In genomic region chr5:10489810-10490426, GRCh38 we compare ENCODE assay signal across 9 cellular contexts. TPM values are rescaled to one million over a fixed set of nuclear protein-coding genes. Genes with fewer than 3 reads are reported as not detected.
DNase-seq lines count a peak whose midpoint lies in the region; ATAC-seq and TF ChIP-seq lines count a peak whose summit lies in the region.
"Had no signal": no experiment of that assay in that cellular context is flagged by ENCODE, and none has a peak within 500 bp of the region (broad histone marks: within the 10 kb centered on the region; RNA-seq: fewer than 3 reads in every experiment).

No MANE protein-coding gene starts in this region.

- DNase-seq in MCF 10A (ENCODE audit: unreplicated experiment) = peak; percentile 5
- no peak for DNase-seq in breast epithelium (ENCODE audit: low spot score in 2 of 2)
- DNase-seq in SIG-M5 (lab: John Stamatoyannopoulos, UW) = peak; percentile 64
- peak in 3 of 10 donors; percentile 4 to 16 (median 8) for DNase-seq in naive thymus-derived CD8-positive, alpha-beta T cell
- DNase-seq in anterior cingulate cortex (lab: John Stamatoyannopoulos, UW) = no peak
- no peak for DNase-seq in tibial artery
- DNase-seq in glomerular visceral epithelial cell (ENCODE audit: extremely low spot score) = no peak

- BruUV-seq in MCF 10A (replicated peaks; lab: Mats Ljungman, UMichigan) = no TSS peak

- intact Hi-C loops in MCF 10A (cut with micrococcal nuclease) = no loop called here
- intact Hi-C loops in breast epithelium (cut with DNase I; ENCODE audit: low total_unique reads) = no loop called here
- intact Hi-C loops in tibial artery (cut with DNase I; ENCODE audit: low total_unique reads) = no loop called here

- H3K27ac ChIP-seq in breast epithelium (no peak overlapping the region), tibial artery (no peak overlapping the region)

- H3K27me3 ChIP-seq in breast epithelium (no peaks in the 10 kb centered on the region), tibial artery (no peaks in the 10 kb centered on the region)

- H3K36me3 Mint-ChIP-seq in MCF 10A (ENCODE audit: insufficient read depth, unreplicated experiment) = no peaks in the 10 kb centered on the region
- peaks cover 0 to 10% (median 10%) of the 10 kb centered on the region in 3 donors for H3K36me3 Mint-ChIP-seq in naive thymus-derived CD8-positive, alpha-beta T cell

- H3K9me3 ChIP-seq in breast epithelium (peaks cover 10 to 17% of the 10 kb centered on the region in 2 donors), tibial artery (no peaks in the 10 kb centered on the region)

- POLR2A ChIA-PET in MCF 10A (lab: Yijun Ruan, JAX) = interaction anchor here (1.1 kb wide), 3 partner anchors 10 to 34 kb away, joined by 3 to 5 read pairs (median 3); no protein-coding TSS in a partner anchor
- POLR2A ChIA-PET in naive thymus-derived CD8-positive, alpha-beta T cell (lab: Charles Lee) = no interaction called here

- H3K4me3 ChIP-seq in breast epithelium (no peak overlapping the region), tibial artery (no peak overlapping the region)

- H3K4me1 ChIP-seq in breast epithelium (no peaks in the 10 kb centered on the region), tibial artery (peaks cover 0 to 12% (median 10%) of the 10 kb centered on the region in 4 donors)

- H3K4me3 Mint-ChIP-seq in MCF 10A (ENCODE audit: unreplicated experiment) = no peak overlapping the region
- peak overlapping the region in 5 of 10 donors; percentile 2 to 40 (median 25) for H3K4me3 Mint-ChIP-seq in naive thymus-derived CD8-positive, alpha-beta T cell
- H3K4me3 Mint-ChIP-seq: stimulated activated naive CD8-positive, alpha-beta T cell treated with anti-CD3 and anti-CD28 coated beads, Interleukin-15, Interleukin-2, amounts not matched to agents 100 ng/mL and 50 ng/mL, for 24 hours had no signal

- ATAC-seq in HG02973 (IDR thresholded peaks at IDR 0.05; ENCODE audit: unreplicated experiment) = peak; percentile 83
- peak; percentile 47 to 63 for ATAC-seq in naive thymus-derived CD8-positive, alpha-beta T cell

- H3K27me3 Mint-ChIP-seq in MCF 10A (ENCODE audit: insufficient read depth, unreplicated experiment) = peaks cover 11% of the 10 kb centered on the region
- peaks cover 0 to 3% (median 1%) of the 10 kb centered on the region in 5 donors for H3K27me3 Mint-ChIP-seq in naive thymus-derived CD8-positive, alpha-beta T cell

- CTCF ChIA-PET in MCF 10A (lab: Yijun Ruan, JAX) = interaction anchor here (0.7 to 2.0 kb wide), 5 partner anchors 9 to 321 kb away, joined by 3 to 4 read pairs (median 3); no protein-coding TSS in a partner anchor

- TF ChIP-seq POLR2A in breast epithelium (IDR thresholded peaks at IDR 0.05) = no peak

- TF ChIP-seq CTCF in MCF 10A (IDR thresholded peaks at IDR 0.05; ENCODE audit: unreplicated experiment) (no peak), breast epithelium (IDR thresholded peaks at IDR 0.05) (no peak), tibial artery (IDR thresholded peaks at IDR 0.05) (no peak)

- H3K36me3 ChIP-seq in breast epithelium = no peaks in the 10 kb centered on the region
- H3K36me3 ChIP-seq in tibial artery = no peaks in the 10 kb centered on the region

- no peak overlapping the region for H3K27ac Mint-ChIP-seq in MCF 10A (ENCODE audit: low read depth, unreplicated experiment)
- H3K27ac Mint-ChIP-seq in naive thymus-derived CD8-positive, alpha-beta T cell = peak overlapping the region in 6 of 10 donors; percentile 1 to 86 (median 45)
- H3K27ac Mint-ChIP-seq: stimulated activated naive CD8-positive, alpha-beta T cell treated with anti-CD3 and anti-CD28 coated beads, Interleukin-15, Interleukin-2, amounts not matched to agents 100 ng/mL and 50 ng/mL, for 24 hours had no signal

- H3K4me1 Mint-ChIP-seq in MCF 10A (ENCODE audit: insufficient read depth, unreplicated experiment) = no peaks in the 10 kb centered on the region
- peaks cover 8 to 28% (median 16%) of the 10 kb centered on the region in 4 donors for H3K4me1 Mint-ChIP-seq in naive thymus-derived CD8-positive, alpha-beta T cell

- no peaks in the 10 kb centered on the region for H3K9me3 Mint-ChIP-seq in MCF 10A (ENCODE audit: unreplicated experiment)
- peaks cover 0 to 13% (median 3%) of the 10 kb centered on the region in 9 donors for H3K9me3 Mint-ChIP-seq in naive thymus-derived CD8-positive, alpha-beta T cell

RNA-seq across cellular contexts. Expression of gene ROPN1L, which starts 48.2 kb away (rescaled TPM):
- 0.82 TPM in 1 of 2 replicates, not detected in the other for total RNA-seq in MCF 10A (2022)
- total RNA-seq in breast epithelium = 1 to 10 TPM in 1 of 3 donors, under 1 TPM in 2; 0.29 to 2.9 (median 0.48) TPM
- under 1 TPM in 1 of 2 experiments, not detected in 1; 0.57 TPM for total RNA-seq in naive thymus-derived CD8-positive, alpha-beta T cell
- polyA plus RNA-seq in naive thymus-derived CD8-positive, alpha-beta T cell = 1 to 10 TPM; 1.0 to 1.7 (median 1.6) TPM

Comparison
In these comparisons a context has a peak if more than half of its experiments do, and no peak if none do; other contexts are left out.
1. DNase-seq: peak in MCF 10A (single experiment) and SIG-M5 (single experiment); none in breast epithelium (0 of 2), anterior cingulate cortex (0 of 58), tibial artery (0 of 2) and glomerular visceral epithelial cell (single experiment).